8 cellular contexts compared by ENCODE assay signal in genomic region chrX:130082244-130083106, GRCh38. TPM values are rescaled to one million over a fixed set of nuclear protein-coding genes. Genes with fewer than 3 reads are reported as not detected.
DNase-seq lines count a peak whose midpoint lies in the region; ATAC-seq lines count a peak whose summit lies in the region.
"Had no signal": no experiment of that assay in that cellular context is flagged by ENCODE, and none has a peak within 500 bp of the region (broad histone marks: within the 10 kb centered on the region; RNA-seq: fewer than 3 reads in every experiment).

No MANE protein-coding gene starts in this region.

- H3K9me3 Mint-ChIP-seq in effector memory CD8-positive, alpha-beta T cell = no peaks in the 10 kb centered on the region

- H3K36me3 Mint-ChIP-seq in effector memory CD8-positive, alpha-beta T cell (ENCODE audit: insufficient read depth) = peaks cover 50% of the 10 kb centered on the region
- H3K36me3 Mint-ChIP-seq: brain had no signal

- peak overlapping the region; percentile 81 to 88 for H3K4me3 Mint-ChIP-seq in effector memory CD8-positive, alpha-beta T cell
- H3K4me3 Mint-ChIP-seq: brain had no signal

- H3K9me3 ChIP-seq in skeletal muscle satellite cell (replicated peaks; ENCODE audit: low read length) = no peaks in the 10 kb centered on the region

- no peaks in the 10 kb centered on the region for H3K27me3 ChIP-seq in skeletal muscle satellite cell (ENCODE audit: control insufficient read depth, insufficient read depth, low read length)

- H3K27ac Mint-ChIP-seq in effector memory CD8-positive, alpha-beta T cell = peak overlapping the region; percentile 87 to 90

- H3K27me3 Mint-ChIP-seq in effector memory CD8-positive, alpha-beta T cell = no peaks in the 10 kb centered on the region

- peak overlapping the region; percentile 33 for H3K4me2 ChIP-seq in skeletal muscle satellite cell (ENCODE audit: low read length)

- ATAC-seq in GM19328 (IDR thresholded peaks at IDR 0.05; ENCODE audit: unreplicated experiment) (peak; percentile 44), HG03354 (IDR thresholded peaks at IDR 0.05; ENCODE audit: poor library complexity, severe bottlenecking, unreplicated experiment) (peak; percentile 68)
- ATAC-seq in activated CD4-positive, CD25-positive, alpha-beta regulatory T cell treated with anti-CD3 and anti-CD28 coated beads, Interleukin-2, amount 50 U/mL, for 24 hours = peak; percentile 85 to 87
- ATAC-seq in effector memory CD8-positive, alpha-beta T cell (replicated peaks) = peak; percentile 75

- H3K4me1 ChIP-seq in skeletal muscle satellite cell (ENCODE audit: control insufficient read depth, insufficient read depth, low read length) = peaks cover 25% of the 10 kb centered on the region

- no peak overlapping the region for H3K9ac ChIP-seq in skeletal muscle satellite cell (ENCODE audit: low read depth, low read length)

- DNase-seq in effector memory CD8-positive, alpha-beta T cell = peak; percentile 54 to 58 (median 55)
- DNase-seq in NCI-H524 (lab: John Stamatoyannopoulos, UW) (no peak), AG08395 (ENCODE audit: low spot score) (no peak)

- H3K4me3 ChIP-seq in skeletal muscle satellite cell (ENCODE audit: low read length) = no peak overlapping the region

- peaks cover 30 to 47% of the 10 kb centered on the region in 2 donors for H3K4me1 Mint-ChIP-seq in effector memory CD8-positive, alpha-beta T cell (ENCODE audit: low read depth in 2 of 2)

- H3K36me3 ChIP-seq in skeletal muscle satellite cell (ENCODE audit: insufficient read depth, low read length) = no peaks in the 10 kb centered on the region

RNA-seq across cellular contexts. Expression of gene ELF4, which starts 27.8 kb away (rescaled TPM):
- total RNA-seq in skeletal muscle satellite cell (2012; rRNA removed) = 9.9 and 10.5 TPM in 2 replicates

Comparison
In these comparisons a context has a peak if more than half of its experiments do, and no peak if none do; other contexts are left out.
1. DNase-seq: peak in effector memory CD8-positive, alpha-beta T cell (3 of 3); none in NCI-H524 (0 of 2) and AG08395 (single experiment).
2. Peak in every context shown above with its lines, with median percentiles within 50 percentile points of each other: ATAC-seq.